ENCODE assay signal across 1 cellular context in the genomic region with DNA sequence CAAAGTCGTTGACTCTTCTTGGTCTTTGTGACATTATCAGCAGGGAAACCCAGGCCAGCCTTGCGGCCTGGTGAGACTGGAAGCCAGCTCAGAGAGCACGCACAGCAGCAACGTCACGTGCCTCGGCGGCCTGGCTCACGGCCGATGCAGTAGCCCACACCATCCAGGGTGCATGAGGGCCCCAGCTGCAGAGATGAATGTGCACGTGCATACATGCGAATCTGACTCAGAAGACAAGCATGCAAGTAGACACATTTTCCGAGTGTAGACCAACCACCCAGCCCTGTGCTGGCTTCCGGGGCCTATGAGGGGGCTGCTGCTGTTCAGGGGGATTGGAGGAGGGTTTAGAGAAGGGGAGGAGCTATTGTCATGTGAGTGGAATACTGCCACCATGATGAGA.
TF ChIP-seq lines count a peak whose summit lies in the region.

No MANE protein-coding gene starts in this region.

TF ChIP-seq in IMR-90, 13 proteins besides CTCF, POLR2A, EP300 and RAD21:
- TF ChIP-seq BHLHE40 (IDR thresholded peaks at IDR 0.05; ENCODE audit: low read depth, low read length) (peak; percentile 52; the same call in 1 of the 2 replicates), NFE2L2 (IDR thresholded peaks at IDR 0.05; ENCODE audit: low read depth, low read length) (no peak)
- TF ChIP-seq, protein P1, sequence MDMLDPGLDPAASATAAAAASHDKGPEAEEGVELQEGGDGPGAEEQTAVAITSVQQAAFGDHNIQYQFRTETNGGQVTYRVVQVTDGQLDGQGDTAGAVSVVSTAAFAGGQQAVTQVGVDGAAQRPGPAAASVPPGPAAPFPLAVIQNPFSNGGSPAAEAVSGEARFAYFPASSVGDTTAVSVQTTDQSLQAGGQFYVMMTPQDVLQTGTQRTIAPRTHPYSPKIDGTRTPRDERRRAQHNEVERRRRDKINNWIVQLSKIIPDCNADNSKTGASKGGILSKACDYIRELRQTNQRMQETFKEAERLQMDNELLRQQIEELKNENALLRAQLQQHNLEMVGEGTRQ (IDR thresholded peaks at IDR 0.05; ENCODE audit: low read depth, low read length) = no peak
